8 cellular contexts compared by ENCODE assay signal in the genomic region with DNA sequence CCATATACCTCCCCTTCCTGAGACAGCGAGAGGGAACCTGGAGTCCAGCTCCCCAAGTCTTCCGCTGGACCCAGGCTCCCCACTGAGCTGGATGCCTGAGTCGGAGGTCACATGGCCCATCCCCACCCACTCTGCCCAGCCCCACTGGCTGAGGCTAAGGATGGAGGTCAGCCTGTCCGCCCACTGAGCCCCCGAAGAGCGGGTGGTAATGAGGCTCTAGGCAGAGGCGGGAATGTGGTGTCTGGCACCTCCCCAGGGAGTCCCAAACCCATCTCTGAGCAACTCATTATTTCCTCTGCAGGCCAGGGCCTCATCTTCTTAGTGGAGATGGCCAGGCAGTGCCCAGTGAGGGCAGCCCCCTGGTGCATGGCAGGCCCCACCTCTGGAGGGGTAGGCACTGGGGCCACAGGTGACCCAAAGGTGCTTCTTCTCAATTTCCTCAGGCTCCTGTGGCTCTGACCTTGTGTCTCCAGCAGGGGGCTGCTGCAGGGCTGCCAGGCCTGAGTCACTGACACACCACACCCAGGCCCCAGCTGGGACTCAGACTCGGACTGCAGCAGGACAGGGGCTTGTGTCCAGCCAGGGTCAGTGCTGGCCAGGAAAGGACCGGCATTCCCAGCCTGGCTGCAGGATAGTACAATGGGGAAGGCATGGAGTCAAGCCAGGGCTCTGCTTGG. TPM values are rescaled to one million over a fixed set of nuclear protein-coding genes. Genes with fewer than 3 reads are reported as not detected.
DNase-seq lines count a peak whose midpoint lies in the region; ATAC-seq and TF ChIP-seq lines count a peak whose summit lies in the region.

No MANE protein-coding gene starts in this region.

- peaks cover 11% of the 10 kb centered on the region for H3K4me1 ChIP-seq in SJCRH30
- peaks cover 0 to 87% (median 36%) of the 10 kb centered on the region in 6 donors for H3K4me1 ChIP-seq in spleen

- peak overlapping the region; percentile 51 for H3K27ac Mint-ChIP-seq in activated naive CD4-positive, alpha-beta T cell treated with anti-CD3 and anti-CD28 coated beads, Interleukin-2, amount 50 U/mL, for 24 hours

- H3K4me3 ChIP-seq in SJCRH30 = no peak overlapping the region
- no peak overlapping the region for H3K4me3 ChIP-seq in spleen

- 51 to 82% (median 69%) methylated on average over 3 to 9 of the region's 9 CpGs for WGBS in spleen, 5 donors

- H3K4me1 Mint-ChIP-seq in activated naive CD4-positive, alpha-beta T cell treated with anti-CD3 and anti-CD28 coated beads, Interleukin-2, amount 50 U/mL, for 24 hours = peaks cover 27% of the 10 kb centered on the region

- H3K36me3 Mint-ChIP-seq in activated naive CD4-positive, alpha-beta T cell treated with anti-CD3 and anti-CD28 coated beads, Interleukin-2, amount 50 U/mL, for 24 hours = no peaks in the 10 kb centered on the region

- no peaks in the 10 kb centered on the region for H3K27me3 ChIP-seq in SJCRH30
- peaks cover 0 to 8% (median 0%) of the 10 kb centered on the region in 7 donors for H3K27me3 ChIP-seq in spleen (replicated peaks in 1 of 7)

- H3K27me3 Mint-ChIP-seq in activated naive CD4-positive, alpha-beta T cell treated with anti-CD3 and anti-CD28 coated beads, Interleukin-2, amount 50 U/mL, for 24 hours = no peaks in the 10 kb centered on the region

- H3K4me3 Mint-ChIP-seq in activated naive CD4-positive, alpha-beta T cell treated with anti-CD3 and anti-CD28 coated beads, Interleukin-2, amount 50 U/mL, for 24 hours = no peak overlapping the region

- no peak overlapping the region for H3K27ac ChIP-seq in SJCRH30
- H3K27ac ChIP-seq in spleen = peak overlapping the region in 4 of 8 donors; percentile 11 to 63 (median 50)

- no peaks in the 10 kb centered on the region for H3K9me3 Mint-ChIP-seq in activated naive CD4-positive, alpha-beta T cell treated with anti-CD3 and anti-CD28 coated beads, Interleukin-2, amount 50 U/mL, for 24 hours

- ATAC-seq in HG02642 (IDR thresholded peaks at IDR 0.05; ENCODE audit: poor library complexity, unreplicated experiment) = peak; percentile 44
- ATAC-seq in left ventricle myocardium superior = peak; percentile 70
- ATAC-seq in HG02763 (IDR thresholded peaks at IDR 0.05; ENCODE audit: unreplicated experiment) = no peak

- peak; percentile 91 for DNase-seq in DMS53 (lab: John Stamatoyannopoulos, UW)
- peak; percentile 42 to 57 for DNase-seq in SJCRH30
- DNase-seq in left ventricle myocardium superior = peak; percentile 86
- DNase-seq in spleen = peak; percentile 85
- DNase-seq in NCI-H2081 (lab: John Stamatoyannopoulos, UW) = no peak

- H3K9me3 ChIP-seq in SJCRH30 (replicated peaks) (no peaks in the 10 kb centered on the region), spleen (no peaks in the 10 kb centered on the region)

- intact Hi-C loops in left ventricle myocardium superior (cut with micrococcal nuclease) = no loop called here
- intact Hi-C loops in spleen (cut with DNase I; ENCODE audit: low total_unique reads) = loop anchor here (5.0 kb wide), 1 partner anchor 212 kb away; no protein-coding TSS in a partner anchor

- TF ChIP-seq CTCF in spleen (IDR thresholded peaks at IDR 0.05 in 8 of 11, conservative IDR thresholded peaks at IDR 0.05 in 3 of 11) = peak in 9 of 11 experiments; percentile 21 to 64 (median 46)

- H3K36me3 ChIP-seq in SJCRH30 (no peaks in the 10 kb centered on the region), spleen (peaks cover 0 to 70% (median 58%) of the 10 kb centered on the region in 6 donors)

- no peak for TF ChIP-seq POLR2A in spleen (IDR thresholded peaks at IDR 0.05)

RNA-seq across cellular contexts. Expression of gene PDE2A, which starts 10.2 kb away (rescaled TPM):
- 0.15 and 0.24 TPM in 2 replicates for total RNA-seq in SJCRH30 (2014; rRNA removed; shearing (Covaris generic))
- 30.0 TPM for total RNA-seq in left ventricle myocardium superior
- total RNA-seq in spleen = 100 to 1,000 TPM; 244 to 584 (median 346) TPM
- 100 to 1,000 TPM in 1 of 3 donors, 10 to 100 TPM in 2; 58.2 to 158 (median 72.8) TPM for polyA plus RNA-seq in spleen

Comparison
In these comparisons a context has a peak if more than half of its experiments do, and no peak if none do; other contexts are left out.
1. DNase-seq: peak in DMS53 (single experiment), SJCRH30 (2 of 2), left ventricle myocardium superior (single experiment) and spleen (single experiment); none in NCI-H2081 (0 of 2).
2. RNA of gene PDE2A, which starts 10.2 kb away (total RNA-seq): 244 to 584 TPM in spleen and 30.0 TPM in left ventricle myocardium superior (single experiment); 0.15 to 0.24 TPM in SJCRH30; every median in the first group is over 10 times any median in the second.